In genomic region chr19:55590621-55591020, GRCh38 we compare ENCODE assay signal across 14 cellular contexts. TPM values are rescaled to one million over a fixed set of nuclear protein-coding genes. Genes with fewer than 3 reads are reported as not detected.
A peak's percentile ranks its signal among the peaks of the same experiment; 100 is the strongest.
DNase-seq lines count a peak whose midpoint lies in the region; ATAC-seq and TF ChIP-seq lines count a peak whose summit lies in the region.
"Had no signal": no experiment of that assay in that cellular context is flagged by ENCODE, and none has a peak within 500 bp of the region (broad histone marks: within the 10 kb centered on the region; RNA-seq: fewer than 3 reads in every experiment).

No MANE protein-coding gene starts in this region.

- no peak overlapping the region for H2AFZ ChIP-seq in Karpas-422 (ENCODE audit: low read length)

- ATAC-seq in RWPE2 (ENCODE audit: low read depth) (no peak), upper lobe of left lung (ENCODE audit: low FRiP score in 2 of 2) (no peak)
- ATAC-seq: stimulated activated naive CD8-positive, alpha-beta T cell treated with anti-CD3 and anti-CD28 coated beads, Interleukin-15, Interleukin-2, amounts not matched to agents 100 U/mL and 50 U/mL, for 24 hours; T-helper 17 cell had no signal

- intact Hi-C loops in activated CD4-positive, alpha-beta T cell treated with anti-CD3 and anti-CD28 coated beads, Interleukin-2, amount 10 ng/mL, durations not matched to agents 24 days and 14 days (cut with micrococcal nuclease) = no loop called here

- no peak overlapping the region for H3K4me3 Mint-ChIP-seq in activated CD4-positive, alpha-beta T cell treated with anti-CD3 and anti-CD28 coated beads, Interleukin-2, amount 10 ng/mL, durations not matched to agents 24 days and 14 days
- H3K4me3 Mint-ChIP-seq in activated CD4-positive, alpha-beta T cell treated with anti-CD3 and anti-CD28 coated beads, Interleukin-2, amount 10 ng/mL, durations not matched to agents 7 days and 5 days = no peak overlapping the region
- H3K4me3 Mint-ChIP-seq in nephron progenitor cell = no peak overlapping the region
- H3K4me3 Mint-ChIP-seq: T-helper 17 cell had no signal

- CTCF ChIA-PET in activated CD4-positive, alpha-beta T cell treated with anti-CD3 and anti-CD28 coated beads, Interleukin-2, amount 10 ng/mL, durations not matched to agents 7 days and 5 days (lab: Charles Lee) = no interaction called here

- no peaks in the 10 kb centered on the region for H3K9me2 ChIP-seq in Karpas-422 (replicated peaks; ENCODE audit: insufficient read depth, low read length)

- peaks cover 14% of the 10 kb centered on the region for H3K4me1 Mint-ChIP-seq in activated CD4-positive, alpha-beta T cell treated with anti-CD3 and anti-CD28 coated beads, Interleukin-2, amount 10 ng/mL, durations not matched to agents 24 days and 14 days
- H3K4me1 Mint-ChIP-seq in activated CD4-positive, alpha-beta T cell treated with anti-CD3 and anti-CD28 coated beads, Interleukin-2, amount 10 ng/mL, durations not matched to agents 7 days and 5 days = peaks cover 17% of the 10 kb centered on the region
- H3K4me1 Mint-ChIP-seq in nephron progenitor cell = peaks cover 48% of the 10 kb centered on the region

- 89 to 90% methylated on average over 10 of the region's 10 CpGs for WGBS in upper lobe of left lung, 2 donors

- TF ChIP-seq EP300 in upper lobe of left lung (IDR thresholded peaks at IDR 0.05) = no peak

- TF ChIP-seq POLR2A in upper lobe of left lung (IDR thresholded peaks at IDR 0.05) = no peak

- H3K9me3 Mint-ChIP-seq in activated CD4-positive, alpha-beta T cell treated with anti-CD3 and anti-CD28 coated beads, Interleukin-2, amount 10 ng/mL, durations not matched to agents 24 days and 14 days = peaks cover 5% of the 10 kb centered on the region
- H3K9me3 Mint-ChIP-seq in activated CD4-positive, alpha-beta T cell treated with anti-CD3 and anti-CD28 coated beads, Interleukin-2, amount 10 ng/mL, durations not matched to agents 7 days and 5 days = peaks cover under 1% of the 10 kb centered on the region
- no peaks in the 10 kb centered on the region for H3K9me3 Mint-ChIP-seq in nephron progenitor cell
- H3K9me3 Mint-ChIP-seq: immature natural killer cell had no signal

- H3K27me3 Mint-ChIP-seq in activated CD4-positive, alpha-beta T cell treated with anti-CD3 and anti-CD28 coated beads, Interleukin-2, amount 10 ng/mL, durations not matched to agents 24 days and 14 days = peaks cover 14% of the 10 kb centered on the region
- peaks cover 13% of the 10 kb centered on the region for H3K27me3 Mint-ChIP-seq in activated CD4-positive, alpha-beta T cell treated with anti-CD3 and anti-CD28 coated beads, Interleukin-2, amount 10 ng/mL, durations not matched to agents 7 days and 5 days
- H3K27me3 Mint-ChIP-seq in nephron progenitor cell (ENCODE audit: low read depth, poor library complexity) = no peaks in the 10 kb centered on the region
- H3K27me3 Mint-ChIP-seq: T-helper 17 cell had no signal

- no peaks in the 10 kb centered on the region for H4K20me1 ChIP-seq in Karpas-422 (ENCODE audit: insufficient read depth, low read depth, low read length)

- POLR2A ChIA-PET in activated CD4-positive, alpha-beta T cell treated with anti-CD3 and anti-CD28 coated beads, Interleukin-2, amount 10 ng/mL, durations not matched to agents 7 days and 5 days (lab: Charles Lee) = interaction anchor here (1.4 kb wide), 1 partner anchor 8 kb away, joined by 3 read pairs; the partner anchor contains the start of gene FIZ1

- no peaks in the 10 kb centered on the region for H3K27me3 ChIP-seq in Karpas-422 (ENCODE audit: low read length)
- H3K27me3 ChIP-seq in RWPE2 (ENCODE audit: insufficient read depth, poor library complexity, severe bottlenecking) = no peaks in the 10 kb centered on the region
- H3K27me3 ChIP-seq in upper lobe of left lung = peaks cover 0 to 4% (median 0%) of the 10 kb centered on the region in 4 donors

- H3K79me2 ChIP-seq in Karpas-422 (ENCODE audit: low read length) = no peaks in the 10 kb centered on the region

- no peak overlapping the region for H3K4me2 ChIP-seq in Karpas-422 (ENCODE audit: low read depth, low read length, poor library complexity, severe bottlenecking)

- H3K4me1 ChIP-seq in Karpas-422 (ENCODE audit: low read length) (peaks cover 18% of the 10 kb centered on the region), RWPE2 (ENCODE audit: insufficient read depth, poor library complexity, severe bottlenecking) (peaks cover 6% of the 10 kb centered on the region), upper lobe of left lung (peaks cover 21 to 25% (median 23%) of the 10 kb centered on the region in 4 donors)

- no peak for TF ChIP-seq CTCF in RWPE2 (IDR thresholded peaks at IDR 0.05; ENCODE audit: poor library complexity, severe bottlenecking)
- TF ChIP-seq CTCF in nephron progenitor cell (IDR thresholded peaks at IDR 0.05) = no peak
- TF ChIP-seq CTCF in upper lobe of left lung (IDR thresholded peaks at IDR 0.05) = no peak

- H3K27ac ChIP-seq in Karpas-422 (ENCODE audit: low read length) (no peak overlapping the region), RWPE2 (ENCODE audit: poor library complexity, severe bottlenecking) (no peak overlapping the region), upper lobe of left lung (no peak overlapping the region)
- H3K27ac ChIP-seq: C4-2B had no signal

- DNase-seq in activated CD4-positive, alpha-beta T cell treated with anti-CD3 and anti-CD28 coated beads, Interleukin-2, amount 10 ng/mL, durations not matched to agents 24 days and 14 days = peak; percentile 67
- no peak for DNase-seq in activated CD4-positive, alpha-beta T cell treated with anti-CD3 and anti-CD28 coated beads, Interleukin-2, amount 10 ng/mL, durations not matched to agents 7 days and 5 days
- peak; percentile 92 for DNase-seq in Karpas-422
- DNase-seq in RWPE2 (ENCODE audit: low spot score) = peak; percentile 19
- no peak for DNase-seq in nephron progenitor cell
- no peak for DNase-seq in upper lobe of left lung
- no peak for DNase-seq in NOMO-1 treated with dmso at 0.1 percent for 144 hours (lab: John Stamatoyannopoulos, UW; ENCODE audit: unreplicated experiment)
- no peak for DNase-seq in NCI-H446 (lab: John Stamatoyannopoulos, UW)
- DNase-seq: cortex of kidney; immature natural killer cell; stimulated activated CD4-positive, alpha-beta T cell treated with anti-CD3 and anti-CD28 coated beads, Interleukin-4, amount 100 ng/mL, for 4 hours; stimulated activated naive CD8-positive, alpha-beta T cell treated with anti-CD3 and anti-CD28 coated beads, Interleukin-15, Interleukin-2, amounts not matched to agents 100 U/mL and 50 U/mL, for 24 hours; T-helper 17 cell had no signal

- peaks cover 8% of the 10 kb centered on the region for H3K36me3 ChIP-seq in Karpas-422 (ENCODE audit: insufficient read depth, low read length)
- peaks cover 9% of the 10 kb centered on the region for H3K36me3 ChIP-seq in RWPE2 (ENCODE audit: low read depth)
- peaks cover 3 to 28% (median 21%) of the 10 kb centered on the region in 4 donors for H3K36me3 ChIP-seq in upper lobe of left lung

- peaks cover 19% of the 10 kb centered on the region for H3K36me3 Mint-ChIP-seq in activated CD4-positive, alpha-beta T cell treated with anti-CD3 and anti-CD28 coated beads, Interleukin-2, amount 10 ng/mL, durations not matched to agents 24 days and 14 days (ENCODE audit: low read depth)
- peaks cover 20% of the 10 kb centered on the region for H3K36me3 Mint-ChIP-seq in activated CD4-positive, alpha-beta T cell treated with anti-CD3 and anti-CD28 coated beads, Interleukin-2, amount 10 ng/mL, durations not matched to agents 7 days and 5 days (ENCODE audit: low read depth)
- peaks cover 27% of the 10 kb centered on the region for H3K36me3 Mint-ChIP-seq in nephron progenitor cell (ENCODE audit: low read depth)

- H3K9me3 ChIP-seq in Karpas-422 (ENCODE audit: low read length) = no peaks in the 10 kb centered on the region
- H3K9me3 ChIP-seq in RWPE2 (ENCODE audit: severe bottlenecking) = no peaks in the 10 kb centered on the region
- no peaks in the 10 kb centered on the region for H3K9me3 ChIP-seq in upper lobe of left lung

- H3K4me3 ChIP-seq in Karpas-422 (ENCODE audit: low read length) = no peak overlapping the region
- no peak overlapping the region for H3K4me3 ChIP-seq in RWPE2 (ENCODE audit: severe bottlenecking)
- no peak overlapping the region for H3K4me3 ChIP-seq in upper lobe of left lung

- no peak overlapping the region for H3K9ac ChIP-seq in Karpas-422 (ENCODE audit: low read length)

- H3K27ac Mint-ChIP-seq in activated CD4-positive, alpha-beta T cell treated with anti-CD3 and anti-CD28 coated beads, Interleukin-2, amount 10 ng/mL, durations not matched to agents 24 days and 14 days = no peak overlapping the region
- H3K27ac Mint-ChIP-seq in activated CD4-positive, alpha-beta T cell treated with anti-CD3 and anti-CD28 coated beads, Interleukin-2, amount 10 ng/mL, durations not matched to agents 7 days and 5 days = no peak overlapping the region
- H3K27ac Mint-ChIP-seq in nephron progenitor cell = peak overlapping the region; percentile 83
- H3K27ac Mint-ChIP-seq: immature natural killer cell, T-helper 17 cell had no signal

RNA-seq across cellular contexts. Expression of gene FIZ1, which starts 8.7 kb away (rescaled TPM):
- total RNA-seq in activated CD4-positive, alpha-beta T cell treated with anti-CD3 and anti-CD28 coated beads, Interleukin-2, amount 10 ng/mL, durations not matched to agents 24 days and 14 days = 20.4 and 21.4 TPM in 2 replicates
- total RNA-seq in activated CD4-positive, alpha-beta T cell treated with anti-CD3 and anti-CD28 coated beads, Interleukin-2, amount 10 ng/mL, durations not matched to agents 7 days and 5 days = 10 to 100 TPM; 15.3 to 16.9 TPM
- 6.4 and 12.2 TPM in 2 replicates for total RNA-seq in Karpas-422 (2014; rRNA removed; shearing (Covaris generic); ENCODE audit: low replicate concordance)
- total RNA-seq in upper lobe of left lung = 10 to 100 TPM; 11.1 to 21.6 (median 16.3) TPM

RNA-seq across cellular contexts. Expression of gene ZNF524, which starts 9.5 kb away (rescaled TPM):
- total RNA-seq in activated CD4-positive, alpha-beta T cell treated with anti-CD3 and anti-CD28 coated beads, Interleukin-2, amount 10 ng/mL, durations not matched to agents 24 days and 14 days = 17.8 and 19.0 TPM in 2 replicates
- 10 to 100 TPM; 31.2 to 32.9 TPM for total RNA-seq in activated CD4-positive, alpha-beta T cell treated with anti-CD3 and anti-CD28 coated beads, Interleukin-2, amount 10 ng/mL, durations not matched to agents 7 days and 5 days
- 8.4 and 20.3 TPM in 2 replicates for total RNA-seq in Karpas-422 (2014; rRNA removed; shearing (Covaris generic); ENCODE audit: low replicate concordance)
- total RNA-seq in upper lobe of left lung = 10 to 100 TPM; 19.9 to 58.7 (median 34.9) TPM

RNA-seq across cellular contexts. Expression of gene ZNF579, which starts 10.0 kb away (rescaled TPM):
- total RNA-seq in activated CD4-positive, alpha-beta T cell treated with anti-CD3 and anti-CD28 coated beads, Interleukin-2, amount 10 ng/mL, durations not matched to agents 24 days and 14 days = 9.6 and 10.4 TPM in 2 replicates
- total RNA-seq in activated CD4-positive, alpha-beta T cell treated with anti-CD3 and anti-CD28 coated beads, Interleukin-2, amount 10 ng/mL, durations not matched to agents 7 days and 5 days = 1 to 10 TPM; 7.0 to 8.0 TPM
- total RNA-seq in Karpas-422 (2014; rRNA removed; shearing (Covaris generic); ENCODE audit: low replicate concordance) = 5.0 and 8.5 TPM in 2 replicates
- 10 to 100 TPM in 2 of 6 donors, 1 to 10 TPM in 4; 3.5 to 19.2 (median 8.4) TPM for total RNA-seq in upper lobe of left lung

RNA-seq across cellular contexts. Expression of gene ZNF865, which starts 14.8 kb away (rescaled TPM):
- 12.2 and 12.5 TPM in 2 replicates for total RNA-seq in activated CD4-positive, alpha-beta T cell treated with anti-CD3 and anti-CD28 coated beads, Interleukin-2, amount 10 ng/mL, durations not matched to agents 24 days and 14 days
- total RNA-seq in activated CD4-positive, alpha-beta T cell treated with anti-CD3 and anti-CD28 coated beads, Interleukin-2, amount 10 ng/mL, durations not matched to agents 7 days and 5 days = 10 to 100 TPM; 14.2 TPM
- total RNA-seq in Karpas-422 (2014; rRNA removed; shearing (Covaris generic); ENCODE audit: low replicate concordance) = 3.6 and 8.6 TPM in 2 replicates
- total RNA-seq in upper lobe of left lung = 10 to 100 TPM in 4 of 6 donors, 1 to 10 TPM in 2; 7.7 to 39.8 (median 20.6) TPM

RNA-seq across cellular contexts. Expression of gene ZNF784, which starts 33.7 kb away (rescaled TPM):
- 3.6 and 3.7 TPM in 2 replicates for total RNA-seq in activated CD4-positive, alpha-beta T cell treated with anti-CD3 and anti-CD28 coated beads, Interleukin-2, amount 10 ng/mL, durations not matched to agents 24 days and 14 days
- total RNA-seq in activated CD4-positive, alpha-beta T cell treated with anti-CD3 and anti-CD28 coated beads, Interleukin-2, amount 10 ng/mL, durations not matched to agents 7 days and 5 days = 1 to 10 TPM; 4.3 to 5.8 TPM
- 2.8 and 3.5 TPM in 2 replicates for total RNA-seq in Karpas-422 (2014; rRNA removed; shearing (Covaris generic); ENCODE audit: low replicate concordance)
- total RNA-seq in upper lobe of left lung = 10 to 100 TPM in 2 of 6 donors, 1 to 10 TPM in 4; 6.8 to 14.7 (median 8.6) TPM

Comparison
In these comparisons a context has a peak if more than half of its experiments do, and no peak if none do; other contexts are left out.
1. DNase-seq: peak in activated CD4-positive, alpha-beta T cell treated with anti-CD3 and anti-CD28 coated beads, Interleukin-2, amount 10 ng/mL, durations not matched to agents 24 days and 14 days (single experiment), Karpas-422 (single experiment) and RWPE2 (single experiment); none in activated CD4-positive, alpha-beta T cell treated with anti-CD3 and anti-CD28 coated beads, Interleukin-2, amount 10 ng/mL, durations not matched to agents 7 days and 5 days (single experiment), nephron progenitor cell (single experiment), upper lobe of left lung (0 of 2), NOMO-1 treated with dmso at 0.1 percent for 144 hours (single experiment) and NCI-H446 (0 of 2).